30 cellular contexts compared by ENCODE assay signal in the genomic region with DNA sequence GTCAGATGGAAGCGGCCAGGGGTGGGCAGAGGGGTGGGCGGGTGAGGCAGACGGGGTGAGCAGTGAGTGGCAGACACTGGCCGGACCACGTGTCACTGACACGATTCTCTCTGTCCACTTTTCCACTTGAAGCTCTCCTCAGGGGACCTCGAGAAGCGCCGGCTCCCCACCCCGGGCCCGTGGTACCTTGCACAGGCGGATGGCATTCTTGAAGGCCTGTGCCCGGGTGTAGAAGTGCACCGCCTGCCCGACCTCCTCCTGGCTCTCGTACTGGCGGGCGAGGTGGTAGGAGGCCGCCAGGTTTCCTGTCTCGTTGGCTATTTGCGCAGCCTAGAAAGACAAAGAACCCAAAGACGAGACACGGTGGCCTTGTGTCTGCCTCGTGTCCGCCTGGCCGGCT. TPM values are rescaled to one million over a fixed set of nuclear protein-coding genes. Genes with fewer than 3 reads are reported as not detected.
"Had no signal": no experiment of that assay in that cellular context is flagged by ENCODE, and none has a peak within 500 bp of the region (broad histone marks: within the 10 kb centered on the region; RNA-seq: fewer than 3 reads in every experiment).

No MANE protein-coding gene starts in this region.

- H3K4me3 Mint-ChIP-seq: stimulated activated memory B cell treated with anti-CD40 and anti-IgM and Interleukin-4, amounts not matched to agents 10 μg/mL and 1 μg/mL and 100 μg/mL, for 72 hours; stimulated activated naive B cell treated with anti-CD40 and anti-IgM and Interleukin-4, amounts not matched to agents 10 μg/mL and 1 μg/mL and 100 μg/mL, for 72 hours; stimulated activated naive CD8-positive, alpha-beta T cell treated with anti-CD3 and anti-CD28 coated beads, Interleukin-15, Interleukin-2, amounts not matched to agents 100 ng/mL and 50 ng/mL, for 24 hours; type B pancreatic cell had no signal

- H3K9me3 ChIP-seq: stomach, suprapubic skin, testis, thoracic aorta, thyroid gland, tibial artery, tibial nerve, transverse colon, upper lobe of left lung, upper lobe of right lung, uterus, vagina had no signal

- H3K27me3 Mint-ChIP-seq: stimulated activated memory B cell treated with anti-CD40 and anti-IgM and Interleukin-4, amounts not matched to agents 10 μg/mL and 1 μg/mL and 100 μg/mL, for 72 hours; stimulated activated naive B cell treated with anti-CD40 and anti-IgM and Interleukin-4, amounts not matched to agents 10 μg/mL and 1 μg/mL and 100 μg/mL, for 72 hours; stimulated activated naive CD8-positive, alpha-beta T cell treated with anti-CD3 and anti-CD28 coated beads, Interleukin-15, amount 100 ng/mL, for 72 hours; stimulated activated naive CD8-positive, alpha-beta T cell treated with anti-CD3 and anti-CD28 coated beads, Interleukin-15, Interleukin-2, amounts not matched to agents 100 ng/mL and 50 ng/mL, for 24 hours; type B pancreatic cell had no signal

- H3K9me3 Mint-ChIP-seq: stimulated activated effector memory CD8-positive, alpha-beta T cell treated with anti-CD3 and anti-CD28 coated beads, Interleukin-12 subunit alpha, Interleukin-12 subunit beta, amount 100 ng/mL, for 72 hours; stimulated activated memory B cell treated with anti-CD40 and anti-IgM and Interleukin-4, amounts not matched to agents 10 μg/mL and 1 μg/mL and 100 μg/mL, for 72 hours; stimulated activated naive B cell treated with anti-CD40 and anti-IgM and Interleukin-4, amounts not matched to agents 10 μg/mL and 1 μg/mL and 100 μg/mL, for 72 hours; stimulated activated naive CD8-positive, alpha-beta T cell treated with anti-CD3 and anti-CD28 coated beads, Interleukin-15, amount 100 ng/mL, for 72 hours; stimulated activated naive CD8-positive, alpha-beta T cell treated with anti-CD3 and anti-CD28 coated beads, Interleukin-15, Interleukin-2, amounts not matched to agents 100 ng/mL and 50 ng/mL, for 24 hours; type B pancreatic cell had no signal

- H3K4me1 ChIP-seq: transverse colon, uterus had no signal

- ATAC-seq: stimulated activated effector memory CD8-positive, alpha-beta T cell treated with anti-CD3 and anti-CD28 coated beads, Interleukin-12 subunit alpha, Interleukin-12 subunit beta, amount 100 ng/mL, for 72 hours; stimulated activated memory B cell treated with anti-CD40 and anti-IgM and Interleukin-4, amounts not matched to agents 10 μg/mL and 1 μg/mL and 100 μg/mL, for 72 hours; stimulated activated naive B cell treated with anti-CD40 and anti-IgM and Interleukin-4, amounts not matched to agents 10 μg/mL and 1 μg/mL and 100 μg/mL, for 72 hours; stimulated activated naive CD8-positive, alpha-beta T cell treated with anti-CD3 and anti-CD28 coated beads, Interleukin-15, amount 100 ng/mL, for 72 hours; stimulated activated naive CD8-positive, alpha-beta T cell treated with anti-CD3 and anti-CD28 coated beads, Interleukin-15, Interleukin-2, amounts not matched to agents 100 U/mL and 50 U/mL, for 24 hours; upper lobe of right lung had no signal

- H3K27ac Mint-ChIP-seq: stimulated activated effector memory CD8-positive, alpha-beta T cell treated with anti-CD3 and anti-CD28 coated beads, Interleukin-12 subunit alpha, Interleukin-12 subunit beta, amount 100 ng/mL, for 72 hours; stimulated activated memory B cell treated with anti-CD40 and anti-IgM and Interleukin-4, amounts not matched to agents 10 μg/mL and 1 μg/mL and 100 μg/mL, for 72 hours; stimulated activated naive B cell treated with anti-CD40 and anti-IgM and Interleukin-4, amounts not matched to agents 10 μg/mL and 1 μg/mL and 100 μg/mL, for 72 hours; stimulated activated naive CD8-positive, alpha-beta T cell treated with anti-CD3 and anti-CD28 coated beads, Interleukin-15, amount 100 ng/mL, for 72 hours; stimulated activated naive CD8-positive, alpha-beta T cell treated with anti-CD3 and anti-CD28 coated beads, Interleukin-15, Interleukin-2, amounts not matched to agents 100 ng/mL and 50 ng/mL, for 24 hours; type B pancreatic cell had no signal

- H3K36me3 Mint-ChIP-seq: stimulated activated effector memory CD8-positive, alpha-beta T cell treated with anti-CD3 and anti-CD28 coated beads, Interleukin-12 subunit alpha, Interleukin-12 subunit beta, amount 100 ng/mL, for 72 hours; stimulated activated memory B cell treated with anti-CD40 and anti-IgM and Interleukin-4, amounts not matched to agents 10 μg/mL and 1 μg/mL and 100 μg/mL, for 72 hours; type B pancreatic cell had no signal

- H3K27me3 ChIP-seq: stomach, suprapubic skin, testis, thyroid gland, tibial artery, tibial nerve, transverse colon, upper lobe of left lung, upper lobe of right lung, uterus, vagina had no signal

- DNase-seq: stimulated activated CD4-positive, alpha-beta T cell treated with anti-CD3 and anti-CD28 coated beads, Interleukin-2, amount 100 ng/mL, for 48 hours; stimulated activated CD4-positive, alpha-beta T cell treated with anti-CD3 and anti-CD28 coated beads, Interleukin-4, amount 100 ng/mL, for 1 hour; stimulated activated CD4-positive, alpha-beta T cell treated with anti-CD3 and anti-CD28 coated beads, Interleukin-4, amount 100 ng/mL, for 24 hours; stimulated activated CD4-positive, alpha-beta T cell treated with anti-CD3 and anti-CD28 coated beads, Interleukin-4, amount 100 ng/mL, for 4 hours; stimulated activated CD8-positive, alpha-beta memory T cell treated with anti-CD3 and anti-CD28 coated beads, Interleukin-4, amount 100 ng/mL, for 48 hours; stimulated activated naive B cell treated with anti-CD40 and anti-IgM and Interleukin-4, amounts not matched to agents 10 μg/mL and 1 μg/mL and 100 μg/mL, for 72 hours; stimulated activated naive CD4-positive, alpha-beta T cell; stimulated activated naive CD4-positive, alpha-beta T cell treated with Interleukin-2 at 50 U/mL for 16 hours; stimulated activated naive CD8-positive, alpha-beta T cell treated with anti-CD3 and anti-CD28 coated beads, Interleukin-15, amount 100 ng/mL, for 72 hours; stimulated activated naive CD8-positive, alpha-beta T cell treated with anti-CD3 and anti-CD28 coated beads, Interleukin-15, Interleukin-2, amounts not matched to agents 100 U/mL and 50 U/mL, for 24 hours; stomach; substantia nigra; testis; thyroid gland; tibial artery; transverse colon; upper lobe of right lung; uterus had no signal

- H3K4me1 Mint-ChIP-seq: stimulated activated memory B cell treated with anti-CD40 and anti-IgM and Interleukin-4, amounts not matched to agents 10 μg/mL and 1 μg/mL and 100 μg/mL, for 72 hours had no signal

- H3K27ac ChIP-seq: stomach, suprapubic skin, testis, thoracic aorta, thyroid gland, tibial artery, tibial nerve, transverse colon, upper lobe of left lung, upper lobe of right lung, uterus, vagina had no signal

- H3K36me3 ChIP-seq: transverse colon, uterus had no signal

- H3K4me3 ChIP-seq: stomach, suprapubic skin, testis, thoracic aorta, thyroid gland, tibial artery, tibial nerve, transverse colon, upper lobe of left lung, upper lobe of right lung, uterus, vagina had no signal

RNA-seq across cellular contexts. Expression of gene PTX4, which starts 35.6 kb away (rescaled TPM):
- total RNA-seq: stomach, subcutaneous adipose tissue, suprapubic skin, temporal lobe, thyroid gland, tibial nerve, transverse colon, upper lobe of right lung, urinary bladder, vagina had no signal
- polyA plus RNA-seq: stomach had no signal
